30 cellular contexts compared by ENCODE assay signal in the genomic region with DNA sequence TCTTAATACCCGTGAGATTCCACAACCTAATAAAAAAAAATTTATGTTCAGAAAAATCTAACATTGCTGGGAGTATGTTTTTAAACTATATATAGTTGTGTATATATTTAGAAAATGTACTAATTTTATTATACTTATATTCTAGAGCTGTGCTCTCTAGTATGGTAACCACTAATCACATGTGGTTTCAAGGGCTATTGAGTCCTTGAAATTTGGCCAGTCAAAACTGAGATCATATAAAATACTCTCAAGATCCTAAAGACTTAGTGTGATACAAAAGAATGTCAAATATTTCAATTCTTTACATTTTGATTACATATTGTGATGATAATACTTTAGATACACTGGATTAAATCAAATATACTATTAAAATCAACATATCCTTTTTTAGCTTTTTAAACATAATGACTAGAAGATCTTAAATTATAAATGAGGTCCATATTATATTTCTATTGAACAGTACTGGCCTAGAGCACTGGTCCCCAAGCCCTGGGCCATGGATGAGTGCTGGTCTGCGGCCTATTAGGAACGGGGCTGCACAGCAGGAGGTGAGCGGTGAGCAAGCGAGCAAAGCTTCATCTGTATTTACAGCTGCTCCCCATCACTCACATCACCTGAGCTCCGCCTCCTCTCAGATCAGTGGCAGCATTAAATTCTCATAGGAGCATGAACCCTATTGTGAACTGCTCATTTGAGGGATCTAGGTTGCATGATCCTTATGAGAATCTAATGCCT.
"Had no signal": no experiment of that assay in that cellular context is flagged by ENCODE, and none has a peak within 500 bp of the region (broad histone marks: within the 10 kb centered on the region; RNA-seq: fewer than 3 reads in every experiment).

No MANE protein-coding gene starts in this region.

- H3K27ac ChIP-seq: ascending aorta, breast epithelium, cardiac muscle cell, colonic mucosa, epithelial cell of prostate, esophagus squamous epithelium, heart left ventricle had no signal

- H3K9me3 Mint-ChIP-seq: activated CD4-positive, alpha-beta memory T cell treated with anti-CD3 and anti-CD28 coated beads, Interleukin-2, amount 10 ng/mL, durations not matched to agents 7 days and 5 days; activated CD4-positive, alpha-beta T cell treated with anti-CD3 and anti-CD28 coated beads, Interleukin-2, amount 10 ng/mL, durations not matched to agents 24 days and 14 days; activated naive CD4-positive, alpha-beta T cell treated with anti-CD3 and anti-CD28 coated beads, Interleukin-2, amount 10 ng/mL, durations not matched to agents 7 days and 5 days; activated T-cell treated with anti-CD3 and anti-CD28 coated beads, Interleukin-2, amount 50 U/mL, for 24 hours had no signal

- DNase-seq: activated CD4-positive, alpha-beta memory T cell treated with anti-CD3 and anti-CD28 coated beads, Interleukin-2, amount 10 ng/mL, durations not matched to agents 7 days and 5 days; activated CD4-positive, alpha-beta T cell treated with anti-CD3 and anti-CD28 coated beads for 36 hours; activated CD4-positive, alpha-beta T cell treated with anti-CD3 and anti-CD28 coated beads, Interleukin-2, amount 10 ng/mL, durations not matched to agents 24 days and 14 days; activated CD4-positive, CD25-positive, alpha-beta regulatory T cell; activated CD4-positive, CD25-positive, alpha-beta regulatory T cell treated with anti-CD3 and anti-CD28 coated beads, Interleukin-2, amount 50 U/mL, for 72 hours; activated CD8-positive, alpha-beta memory T cell treated with anti-CD3 and anti-CD28 coated beads, Interleukin-2, amount 50 U/mL, for 48 hours; activated gamma-delta T cell; activated naive CD4-positive, alpha-beta T cell; activated naive CD4-positive, alpha-beta T cell treated with anti-CD3 and anti-CD28 coated beads, Interleukin-2, amount 10 ng/mL, durations not matched to agents 7 days and 5 days; activated naive CD8-positive, alpha-beta T cell treated with anti-CD3 and anti-CD28 coated beads, Interleukin-2, amount 10 ng/mL, durations not matched to agents 7 days and 5 days; activated T-cell treated with anti-CD3 and anti-CD28 coated beads for 4 hours; activated T-cell treated with anti-CD3 and anti-CD28 coated beads, Interleukin-2, amount 50 U/mL, for 24 hours; activated T-cell treated with anti-CD3 and anti-CD28 coated beads, Interleukin-2, amount 50 U/mL, for 72 hours; central memory CD4-positive, alpha-beta T cell; cerebellar nuclear complex; colonic mucosa; effector CD8-positive, alpha-beta T cell; esophagus squamous epithelium; foreskin melanocyte; glutamatergic neuron; heart left ventricle; T-helper 2 cell had no signal

- H3K4me1 Mint-ChIP-seq: activated CD4-positive, alpha-beta memory T cell treated with anti-CD3 and anti-CD28 coated beads, Interleukin-2, amount 10 ng/mL, durations not matched to agents 7 days and 5 days; activated CD4-positive, alpha-beta T cell treated with anti-CD3 and anti-CD28 coated beads for 36 hours; activated CD4-positive, alpha-beta T cell treated with anti-CD3 and anti-CD28 coated beads, Interleukin-2, amount 10 ng/mL, durations not matched to agents 24 days and 14 days; activated naive CD4-positive, alpha-beta T cell treated with anti-CD3 and anti-CD28 coated beads, Interleukin-2, amount 10 ng/mL, durations not matched to agents 7 days and 5 days; activated naive CD8-positive, alpha-beta T cell treated with anti-CD3 and anti-CD28 coated beads, Interleukin-2, amount 10 ng/mL, durations not matched to agents 7 days and 5 days; brain had no signal

- H3K4me1 ChIP-seq: ascending aorta, breast epithelium, colonic mucosa, esophagus squamous epithelium had no signal

- H3K36me3 ChIP-seq: ascending aorta, breast epithelium, cardiac muscle cell, colonic mucosa, esophagus squamous epithelium, heart left ventricle had no signal

- H3K4me3 ChIP-seq: ascending aorta, breast epithelium, cardiac muscle cell, colonic mucosa, esophagus squamous epithelium, heart left ventricle had no signal

- H3K27ac Mint-ChIP-seq: activated CD4-positive, alpha-beta memory T cell treated with anti-CD3 and anti-CD28 coated beads, Interleukin-2, amount 10 ng/mL, durations not matched to agents 7 days and 5 days; activated CD4-positive, alpha-beta T cell treated with anti-CD3 and anti-CD28 coated beads for 36 hours; activated CD4-positive, alpha-beta T cell treated with anti-CD3 and anti-CD28 coated beads, Interleukin-2, amount 10 ng/mL, durations not matched to agents 24 days and 14 days; activated naive CD4-positive, alpha-beta T cell treated with anti-CD3 and anti-CD28 coated beads, Interleukin-2, amount 10 ng/mL, durations not matched to agents 7 days and 5 days; activated naive CD4-positive, alpha-beta T cell treated with anti-CD3 and anti-CD28 coated beads, Interleukin-2, amount 50 U/mL, for 72 hours; activated naive CD8-positive, alpha-beta T cell treated with anti-CD3 and anti-CD28 coated beads, Interleukin-2, amount 10 ng/mL, durations not matched to agents 7 days and 5 days; activated T-cell treated with anti-CD3 and anti-CD28 coated beads, Interleukin-2, amount 50 U/mL, for 24 hours; activated T-cell treated with anti-CD3 and anti-CD28 coated beads, Interleukin-2, amount 50 U/mL, for 72 hours; brain had no signal

- H3K36me3 Mint-ChIP-seq: activated naive CD4-positive, alpha-beta T cell treated with anti-CD3 and anti-CD28 coated beads, Interleukin-2, amount 10 ng/mL, durations not matched to agents 7 days and 5 days; activated naive CD4-positive, alpha-beta T cell treated with anti-CD3 and anti-CD28 coated beads, Interleukin-2, amount 50 U/mL, for 72 hours; activated naive CD8-positive, alpha-beta T cell treated with anti-CD3 and anti-CD28 coated beads, Interleukin-2, amount 10 ng/mL, durations not matched to agents 7 days and 5 days; brain had no signal

- H3K9me3 ChIP-seq: ascending aorta, breast epithelium, colonic mucosa, esophagus squamous epithelium, heart left ventricle had no signal

- H3K4me3 Mint-ChIP-seq: activated CD4-positive, alpha-beta memory T cell treated with anti-CD3 and anti-CD28 coated beads, Interleukin-2, amount 10 ng/mL, durations not matched to agents 7 days and 5 days; activated CD4-positive, alpha-beta T cell treated with anti-CD3 and anti-CD28 coated beads for 36 hours; activated CD4-positive, alpha-beta T cell treated with anti-CD3 and anti-CD28 coated beads, Interleukin-2, amount 10 ng/mL, durations not matched to agents 24 days and 14 days; activated naive CD4-positive, alpha-beta T cell treated with anti-CD3 and anti-CD28 coated beads, Interleukin-2, amount 10 ng/mL, durations not matched to agents 7 days and 5 days; activated naive CD8-positive, alpha-beta T cell treated with anti-CD3 and anti-CD28 coated beads, Interleukin-2, amount 10 ng/mL, durations not matched to agents 7 days and 5 days; activated T-cell treated with anti-CD3 and anti-CD28 coated beads, Interleukin-2, amount 50 U/mL, for 24 hours; activated T-cell treated with anti-CD3 and anti-CD28 coated beads, Interleukin-2, amount 50 U/mL, for 72 hours; brain had no signal

- FAIRE-seq: endometrium, endothelial cell of umbilical vein had no signal

- H3K27me3 Mint-ChIP-seq: activated CD4-positive, alpha-beta memory T cell treated with anti-CD3 and anti-CD28 coated beads, Interleukin-2, amount 10 ng/mL, durations not matched to agents 7 days and 5 days; activated CD4-positive, alpha-beta T cell treated with anti-CD3 and anti-CD28 coated beads, Interleukin-2, amount 10 ng/mL, durations not matched to agents 24 days and 14 days; activated naive CD4-positive, alpha-beta T cell treated with anti-CD3 and anti-CD28 coated beads, Interleukin-2, amount 10 ng/mL, durations not matched to agents 7 days and 5 days; activated naive CD8-positive, alpha-beta T cell treated with anti-CD3 and anti-CD28 coated beads, Interleukin-2, amount 10 ng/mL, durations not matched to agents 7 days and 5 days; activated T-cell treated with anti-CD3 and anti-CD28 coated beads, Interleukin-2, amount 50 U/mL, for 24 hours had no signal

- H3K27me3 ChIP-seq: ascending aorta, breast epithelium, cardiac muscle cell, colonic mucosa, esophagus squamous epithelium, heart left ventricle had no signal
